ENCODE assay signal across 14 cellular contexts in genomic region chr18:9069482-9070059, GRCh38. TPM values are rescaled to one million over a fixed set of nuclear protein-coding genes. Genes with fewer than 3 reads are reported as not detected.
A peak's percentile ranks its signal among the peaks of the same experiment; 100 is the strongest.
DNase-seq lines count a peak whose midpoint lies in the region; ATAC-seq and TF ChIP-seq lines count a peak whose summit lies in the region.
"Had no signal": no experiment of that assay in that cellular context is flagged by ENCODE, and none has a peak within 500 bp of the region (broad histone marks: within the 10 kb centered on the region; RNA-seq: fewer than 3 reads in every experiment).

No MANE protein-coding gene starts in this region.

- no peak overlapping the region for H3K9ac ChIP-seq in GM23248

- H3K4me1 ChIP-seq in SJCRH30: no peaks in the 10 kb centered on the region
- peaks cover 7% of the 10 kb centered on the region; the same call in 1 of the 2 replicates for H3K4me1 ChIP-seq in GM23248 (ENCODE audit: insufficient read depth)

- no peaks in the 10 kb centered on the region for H4K20me1 ChIP-seq in GM23248 (ENCODE audit: insufficient read depth)

- ATAC-seq in GM21825 (IDR thresholded peaks at IDR 0.05; ENCODE audit: unreplicated experiment) (peak; percentile 29), HG02678 (IDR thresholded peaks at IDR 0.05; ENCODE audit: unreplicated experiment) (no peak)

- H3K36me3 ChIP-seq in SJCRH30 (no peaks in the 10 kb centered on the region), GM23248 (ENCODE audit: low read depth) (no peaks in the 10 kb centered on the region)
- H3K36me3 ChIP-seq: uterus had no signal

- TF ChIP-seq CTCF in GM10266 (IDR thresholded peaks at IDR 0.05; ENCODE audit: control insufficient read depth, insufficient read depth, low read depth, missing control alignments) (no peak), neural crest cell (conservative IDR thresholded peaks at IDR 0.05) (no peak), progenitor cell of endocrine pancreas (IDR thresholded peaks at IDR 0.05; ENCODE audit: unreplicated experiment) (no peak)

- H3K27ac ChIP-seq in SJCRH30: peak overlapping the region; percentile 36
- no peak overlapping the region for H3K27ac ChIP-seq in GM23248
- H3K27ac ChIP-seq: uterus had no signal

- DNase-seq in GM10266 (ENCODE audit: extremely low spot score): peak; percentile 23
- peak; percentile 56 to 75 for DNase-seq in SJCRH30
- no peak for DNase-seq in neural crest cell (ENCODE audit: low read depth, low spot score)
- no peak for DNase-seq in GM23248
- no peak for DNase-seq in progenitor cell of endocrine pancreas (ENCODE audit: low spot score, unreplicated experiment)
- DNase-seq: activated T-cell treated with anti-CD3 and anti-CD28 coated beads, Interleukin-2, amount 50 U/mL, for 24 hours; DMS 273 treated with DMSO at 0.1 percent for 48 hours; H7; hypothalamus; NCI-H82; T-helper 9 cell; uterus had no signal

- WGBS in GM23248 (ENCODE audit: low coverage in 1 of 2, low lambda C conversion rate in 2 of 2, missing lambda C conversion rate in 2 of 2), 2 experiments: 77 to 80% methylated on average over 11 to 12 of the region's 12 CpGs

- H3K9me3 ChIP-seq in SJCRH30 (replicated peaks) (no peaks in the 10 kb centered on the region), GM23248 (ENCODE audit: low read depth) (no peaks in the 10 kb centered on the region)
- H3K9me3 ChIP-seq: uterus had no signal

- no peaks in the 10 kb centered on the region for H3K9me2 ChIP-seq in GM23248 (ENCODE audit: insufficient read depth)

- H3K79me2 ChIP-seq in GM23248 (ENCODE audit: insufficient read depth): no peaks in the 10 kb centered on the region

- in situ Hi-C loops in GM23248 (cut with MboI): no loop called here

- H3K27me3 ChIP-seq in SJCRH30 (no peaks in the 10 kb centered on the region), GM23248 (replicated peaks; ENCODE audit: insufficient read depth) (no peaks in the 10 kb centered on the region)
- H3K27me3 ChIP-seq: uterus had no signal

- no peak overlapping the region for H3K4me2 ChIP-seq in GM23248 (ENCODE audit: unreplicated experiment)

- H3K9me3 Mint-ChIP-seq in neural crest cell: no peaks in the 10 kb centered on the region
- no peaks in the 10 kb centered on the region for H3K9me3 Mint-ChIP-seq in progenitor cell of endocrine pancreas (ENCODE audit: low read depth)
- H3K9me3 Mint-ChIP-seq: activated T-cell treated with anti-CD3 and anti-CD28 coated beads, Interleukin-2, amount 50 U/mL, for 24 hours had no signal

- H3K27me3 Mint-ChIP-seq in neural crest cell (ENCODE audit: low read depth) (no peaks in the 10 kb centered on the region), progenitor cell of endocrine pancreas (no peaks in the 10 kb centered on the region)
- H3K27me3 Mint-ChIP-seq: activated T-cell treated with anti-CD3 and anti-CD28 coated beads, Interleukin-2, amount 50 U/mL, for 24 hours had no signal

- H3K36me3 Mint-ChIP-seq in neural crest cell (ENCODE audit: low read depth): no peaks in the 10 kb centered on the region
- H3K36me3 Mint-ChIP-seq in progenitor cell of endocrine pancreas (ENCODE audit: insufficient read depth): no peaks in the 10 kb centered on the region

- H3K27ac Mint-ChIP-seq in neural crest cell (ENCODE audit: unreplicated experiment) (peak overlapping the region; percentile 91), progenitor cell of endocrine pancreas (no peak overlapping the region)
- H3K27ac Mint-ChIP-seq: activated T-cell treated with anti-CD3 and anti-CD28 coated beads, Interleukin-2, amount 50 U/mL, for 24 hours had no signal

- H3K4me3 Mint-ChIP-seq in neural crest cell: no peak overlapping the region
- H3K4me3 Mint-ChIP-seq in progenitor cell of endocrine pancreas (ENCODE audit: low read depth): no peak overlapping the region
- H3K4me3 Mint-ChIP-seq: activated T-cell treated with anti-CD3 and anti-CD28 coated beads, Interleukin-2, amount 50 U/mL, for 24 hours had no signal

- H3K4me3 ChIP-seq in SJCRH30: peak overlapping the region; percentile 36
- H3K4me3 ChIP-seq in GM23248: no peak overlapping the region
- H3K4me3 ChIP-seq: uterus had no signal

- no peak overlapping the region for H2AFZ ChIP-seq in GM23248

- H3K4me1 Mint-ChIP-seq in neural crest cell (peaks cover 12% of the 10 kb centered on the region), progenitor cell of endocrine pancreas (ENCODE audit: low read depth) (no peaks in the 10 kb centered on the region)

- H3F3A ChIP-seq in GM23248 (ENCODE audit: insufficient read depth): 0 out of 2 replicates have a peak, but pooled peaks cover 3% of the 10 kb centered on the region

RNA-seq across cellular contexts. Expression of gene NDUFV2, which starts 32.9 kb away (rescaled TPM):
- 111 and 125 TPM in 2 replicates for total RNA-seq in SJCRH30 (2014; rRNA removed; shearing (Covaris generic))
- total RNA-seq in neural crest cell: 143 and 144 TPM in 2 replicates
- total RNA-seq in GM23248 (2014; rRNA removed; shearing (Covaris generic)): 80.7 and 99.5 TPM in 2 replicates
- 205 and 208 TPM in 2 replicates for polyA plus RNA-seq in GM23248 (2016; fragmentation: Nextera tagmentation; extraction: Ambion mirVana)
- total RNA-seq in progenitor cell of endocrine pancreas: 119 and 124 TPM in 2 replicates

Comparison
In these comparisons a context has a peak if more than half of its experiments do, and no peak if none do; other contexts are left out.
1. DNase-seq: peak in GM10266 (single experiment) and SJCRH30 (2 of 2); none in neural crest cell (single experiment), GM23248 (single experiment) and progenitor cell of endocrine pancreas (single experiment).